20 cellular contexts compared by ENCODE assay signal in genomic region chr18:21458788-21459187, GRCh38.
"Had no signal": no experiment of that assay in that cellular context is flagged by ENCODE, and none has a peak within 500 bp of the region (broad histone marks: within the 10 kb centered on the region; RNA-seq: fewer than 3 reads in every experiment).

No MANE protein-coding gene starts in this region.

- H3K4me3 ChIP-seq: body of pancreas, esophagus squamous epithelium, lower lobe of right lung, stomach, suprapubic skin, uterus had no signal

- H3K36me3 ChIP-seq: esophagus squamous epithelium, lower lobe of right lung, stomach, suprapubic skin, uterus had no signal

- ATAC-seq: activated T-cell treated with anti-CD3 and anti-CD28 coated beads, Interleukin-2, amount 50 U/mL, for 72 hours; body of pancreas; effector memory CD8-positive, alpha-beta T cell; left colon; lower lobe of right lung; naive thymus-derived CD8-positive, alpha-beta T cell; stimulated activated effector memory CD8-positive, alpha-beta T cell treated with anti-CD3 and anti-CD28 coated beads, Interleukin-12 subunit alpha, Interleukin-12 subunit beta, amount 100 ng/mL, for 72 hours had no signal

- H3K27ac ChIP-seq: body of pancreas, lower lobe of right lung, stomach, suprapubic skin, uterus had no signal

- DNase-seq: activated CD4-positive, alpha-beta memory T cell treated with anti-CD3 and anti-CD28 coated beads for 36 hours; activated CD4-positive, alpha-beta T cell treated with anti-CD3 and anti-CD28 coated beads for 48 hours; activated effector memory CD4-positive, alpha-beta T cell treated with Interleukin-2 at 50 U/mL for 16 hours; activated naive CD4-positive, alpha-beta T cell treated with anti-CD3 and anti-CD28 coated beads, Interleukin-2, amount 10 ng/mL, durations not matched to agents 7 days and 5 days; activated T-cell treated with anti-CD3 and anti-CD28 coated beads, Interleukin-2, amount 50 U/mL, for 72 hours; body of pancreas; effector memory CD8-positive, alpha-beta T cell; esophagus squamous epithelium; left colon; lower lobe of right lung; mesendoderm; naive thymus-derived CD8-positive, alpha-beta T cell; small intestine; stimulated activated CD4-positive, alpha-beta T cell treated with anti-CD3 and anti-CD28 coated beads, Interleukin-2, amount 100 ng/mL, for 24 hours; stomach; trophoblast cell; uterus had no signal

- H3K27me3 ChIP-seq: body of pancreas, dorsolateral prefrontal cortex, stomach, suprapubic skin, uterus had no signal

- H3K4me1 ChIP-seq: body of pancreas, esophagus squamous epithelium, lower lobe of right lung, stomach, suprapubic skin, uterus had no signal

- H3K9me3 ChIP-seq: body of pancreas, esophagus squamous epithelium, lower lobe of right lung, stomach, suprapubic skin, uterus had no signal
